ENCODE assay signal across 1 cellular context in the genomic region with DNA sequence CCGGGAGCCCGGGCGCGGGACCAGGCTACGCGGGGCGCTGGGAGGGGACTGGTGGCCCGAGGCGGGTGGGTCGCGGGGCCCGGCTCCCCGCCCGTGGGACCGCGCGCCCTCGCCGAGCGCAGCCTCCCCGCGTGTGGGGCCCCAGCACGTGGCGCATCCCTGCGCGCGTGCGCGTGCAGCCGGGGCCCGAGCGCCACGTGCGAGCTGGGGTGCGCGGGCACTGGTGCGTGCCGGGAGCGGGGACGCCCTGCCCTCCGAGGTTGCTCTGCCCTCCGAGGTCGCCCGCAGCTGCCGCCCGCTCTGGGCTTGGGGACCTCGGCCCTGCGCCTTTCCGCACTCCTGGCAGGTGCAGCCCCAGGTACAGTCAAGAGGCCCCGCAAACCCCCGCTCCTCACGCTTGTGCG.
TF ChIP-seq lines count a peak whose summit lies in the region.

No MANE protein-coding gene starts in this region.

TF ChIP-seq in HepG2, 621 proteins besides CTCF, POLR2A, EP300 and RAD21 (continued from another document and continues in another):
- TF ChIP-seq, protein P1, sequence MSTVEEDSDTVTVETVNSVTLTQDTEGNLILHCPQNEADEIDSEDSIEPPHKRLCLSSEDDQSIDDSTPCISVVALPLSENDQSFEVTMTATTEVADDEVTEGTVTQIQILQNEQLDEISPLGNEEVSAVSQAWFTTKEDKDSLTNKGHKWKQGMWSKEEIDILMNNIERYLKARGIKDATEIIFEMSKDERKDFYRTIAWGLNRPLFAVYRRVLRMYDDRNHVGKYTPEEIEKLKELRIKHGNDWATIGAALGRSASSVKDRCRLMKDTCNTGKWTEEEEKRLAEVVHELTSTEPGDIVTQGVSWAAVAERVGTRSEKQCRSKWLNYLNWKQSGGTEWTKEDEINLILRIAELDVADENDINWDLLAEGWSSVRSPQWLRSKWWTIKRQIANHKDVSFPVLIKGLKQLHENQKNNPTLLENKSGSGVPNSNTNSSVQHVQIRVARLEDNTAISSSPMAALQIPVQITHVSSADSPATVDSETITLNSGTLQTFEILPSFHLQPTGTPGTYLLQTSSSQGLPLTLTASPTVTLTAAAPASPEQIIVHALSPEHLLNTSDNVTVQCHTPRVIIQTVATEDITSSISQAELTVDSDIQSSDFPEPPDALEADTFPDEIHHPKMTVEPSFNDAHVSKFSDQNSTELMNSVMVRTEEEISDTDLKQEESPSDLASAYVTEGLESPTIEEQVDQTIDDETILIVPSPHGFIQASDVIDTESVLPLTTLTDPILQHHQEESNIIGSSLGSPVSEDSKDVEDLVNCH (CRISPR knock-in tag; IDR thresholded peaks at IDR 0.05) = 0 out of 2 replicates have a peak, but pooled peaks have one; percentile 70
- TF ChIP-seq, protein P2, sequence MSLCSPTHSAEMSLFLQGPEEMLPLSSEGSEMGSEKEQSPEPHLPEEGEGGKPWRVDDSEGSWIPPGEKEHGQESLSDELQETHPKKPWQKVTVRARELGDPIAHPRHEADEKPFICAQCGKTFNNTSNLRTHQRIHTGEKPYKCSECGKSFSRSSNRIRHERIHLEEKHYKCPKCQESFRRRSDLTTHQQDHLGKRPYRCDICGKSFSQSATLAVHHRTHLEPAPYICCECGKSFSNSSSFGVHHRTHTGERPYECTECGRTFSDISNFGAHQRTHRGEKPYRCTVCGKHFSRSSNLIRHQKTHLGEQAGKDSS (CRISPR knock-in tag; IDR thresholded peaks at IDR 0.05; ENCODE audit: borderline replicate concordance, low read depth) = peak; percentile 40; the same call in 1 of the 2 replicates
- TF ChIP-seq TOPORS (CRISPR knock-in tag; IDR thresholded peaks at IDR 0.05) (peak; percentile 84; the same call in 1 of the 2 replicates), NFKB2 (CRISPR knock-in tag; IDR thresholded peaks at IDR 0.05; ENCODE audit: borderline replicate concordance) (peak; percentile 63), MZF1 (CRISPR knock-in tag; IDR thresholded peaks at IDR 0.05; ENCODE audit: borderline replicate concordance) (no peak), BHLHE40 (IDR thresholded peaks at IDR 0.05; ENCODE audit: low read length) (peak; percentile 85), YEATS4 (CRISPR knock-in tag; IDR thresholded peaks at IDR 0.05; ENCODE audit: borderline replicate concordance) (peak; percentile 93), SMYD3 (CRISPR knock-in tag; IDR thresholded peaks at IDR 0.05) (peak; percentile 84), SNAPC2 (CRISPR knock-in tag; IDR thresholded peaks at IDR 0.05) (no peak), U2AF1 (optimal IDR thresholded peaks at IDR 0.05; ENCODE audit: low read depth, low read length) (no peak), NR2C2 (CRISPR knock-in tag; IDR thresholded peaks at IDR 0.05; ENCODE audit: borderline replicate concordance) (peak; percentile 70), BORCS8-MEF2B (CRISPR knock-in tag; IDR thresholded peaks at IDR 0.05) (peak; percentile 97), ZSCAN22 (CRISPR knock-in tag; IDR thresholded peaks at IDR 0.05) (0 out of 2 replicates have a peak, but pooled peaks have one; percentile 52), HOXA9 (CRISPR knock-in tag; IDR thresholded peaks at IDR 0.05; ENCODE audit: borderline replicate concordance) (peak; percentile 93; the same call in 1 of the 2 replicates), ZFP36L1 (CRISPR knock-in tag; IDR thresholded peaks at IDR 0.05) (0 out of 2 replicates have a peak, but pooled peaks have one; percentile 48), ZNF510 (CRISPR knock-in tag; IDR thresholded peaks at IDR 0.05; ENCODE audit: low read depth) (0 out of 2 replicates have a peak, but pooled peaks have one; percentile 46), ZNF672 (CRISPR knock-in tag; IDR thresholded peaks at IDR 0.05) (peak; percentile 89), TOE1 (CRISPR knock-in tag; IDR thresholded peaks at IDR 0.05) (peak; percentile 47; the same call in 1 of the 2 replicates), NPAS2 (CRISPR knock-in tag; IDR thresholded peaks at IDR 0.05; ENCODE audit: borderline replicate concordance) (no peak), ZNF678 (CRISPR knock-in tag; IDR thresholded peaks at IDR 0.05) (peak; percentile 92; the same call in 1 of the 2 replicates), MEIS1 (CRISPR knock-in tag; IDR thresholded peaks at IDR 0.05; ENCODE audit: borderline replicate concordance) (peak; percentile 31; the same call in 1 of the 2 replicates), ZNF558 (CRISPR knock-in tag; IDR thresholded peaks at IDR 0.05; ENCODE audit: borderline replicate concordance) (peak; percentile 37; the same call in 1 of the 2 replicates), MAF1 (CRISPR knock-in tag; IDR thresholded peaks at IDR 0.05; ENCODE audit: borderline replicate concordance) (peak; percentile 68; the same call in 1 of the 2 replicates), ARNTL (CRISPR knock-in tag; IDR thresholded peaks at IDR 0.05) (peak; percentile 50; the same call in 1 of the 2 replicates), PHF21A (CRISPR knock-in tag; IDR thresholded peaks at IDR 0.05) (no peak), FOXM1 (CRISPR knock-in tag; IDR thresholded peaks at IDR 0.05) (peak; percentile 87; the same call in 1 of the 2 replicates), GABPB1 (CRISPR knock-in tag; IDR thresholded peaks at IDR 0.05) (peak; percentile 51; the same call in 1 of the 2 replicates), TBX2 (CRISPR knock-in tag; IDR thresholded peaks at IDR 0.05; ENCODE audit: borderline replicate concordance) (no peak), ZNF615 (CRISPR knock-in tag; IDR thresholded peaks at IDR 0.05; ENCODE audit: borderline replicate concordance) (no peak), JUND (CRISPR knock-in tag; IDR thresholded peaks at IDR 0.05) (peak; percentile 41; the same call in 1 of the 2 replicates), ZNF776 (CRISPR knock-in tag; IDR thresholded peaks at IDR 0.05) (peak; percentile 95), SRY (CRISPR knock-in tag; IDR thresholded peaks at IDR 0.05) (peak; percentile 73; the same call in 1 of the 2 replicates)
- TF ChIP-seq, protein P3, sequence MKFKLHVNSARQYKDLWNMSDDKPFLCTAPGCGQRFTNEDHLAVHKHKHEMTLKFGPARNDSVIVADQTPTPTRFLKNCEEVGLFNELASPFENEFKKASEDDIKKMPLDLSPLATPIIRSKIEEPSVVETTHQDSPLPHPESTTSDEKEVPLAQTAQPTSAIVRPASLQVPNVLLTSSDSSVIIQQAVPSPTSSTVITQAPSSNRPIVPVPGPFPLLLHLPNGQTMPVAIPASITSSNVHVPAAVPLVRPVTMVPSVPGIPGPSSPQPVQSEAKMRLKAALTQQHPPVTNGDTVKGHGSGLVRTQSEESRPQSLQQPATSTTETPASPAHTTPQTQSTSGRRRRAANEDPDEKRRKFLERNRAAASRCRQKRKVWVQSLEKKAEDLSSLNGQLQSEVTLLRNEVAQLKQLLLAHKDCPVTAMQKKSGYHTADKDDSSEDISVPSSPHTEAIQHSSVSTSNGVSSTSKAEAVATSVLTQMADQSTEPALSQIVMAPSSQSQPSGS (CRISPR knock-in tag; IDR thresholded peaks at IDR 0.05) = 0 out of 2 replicates have a peak, but pooled peaks have one; percentile 25
- TF ChIP-seq, protein P4, sequence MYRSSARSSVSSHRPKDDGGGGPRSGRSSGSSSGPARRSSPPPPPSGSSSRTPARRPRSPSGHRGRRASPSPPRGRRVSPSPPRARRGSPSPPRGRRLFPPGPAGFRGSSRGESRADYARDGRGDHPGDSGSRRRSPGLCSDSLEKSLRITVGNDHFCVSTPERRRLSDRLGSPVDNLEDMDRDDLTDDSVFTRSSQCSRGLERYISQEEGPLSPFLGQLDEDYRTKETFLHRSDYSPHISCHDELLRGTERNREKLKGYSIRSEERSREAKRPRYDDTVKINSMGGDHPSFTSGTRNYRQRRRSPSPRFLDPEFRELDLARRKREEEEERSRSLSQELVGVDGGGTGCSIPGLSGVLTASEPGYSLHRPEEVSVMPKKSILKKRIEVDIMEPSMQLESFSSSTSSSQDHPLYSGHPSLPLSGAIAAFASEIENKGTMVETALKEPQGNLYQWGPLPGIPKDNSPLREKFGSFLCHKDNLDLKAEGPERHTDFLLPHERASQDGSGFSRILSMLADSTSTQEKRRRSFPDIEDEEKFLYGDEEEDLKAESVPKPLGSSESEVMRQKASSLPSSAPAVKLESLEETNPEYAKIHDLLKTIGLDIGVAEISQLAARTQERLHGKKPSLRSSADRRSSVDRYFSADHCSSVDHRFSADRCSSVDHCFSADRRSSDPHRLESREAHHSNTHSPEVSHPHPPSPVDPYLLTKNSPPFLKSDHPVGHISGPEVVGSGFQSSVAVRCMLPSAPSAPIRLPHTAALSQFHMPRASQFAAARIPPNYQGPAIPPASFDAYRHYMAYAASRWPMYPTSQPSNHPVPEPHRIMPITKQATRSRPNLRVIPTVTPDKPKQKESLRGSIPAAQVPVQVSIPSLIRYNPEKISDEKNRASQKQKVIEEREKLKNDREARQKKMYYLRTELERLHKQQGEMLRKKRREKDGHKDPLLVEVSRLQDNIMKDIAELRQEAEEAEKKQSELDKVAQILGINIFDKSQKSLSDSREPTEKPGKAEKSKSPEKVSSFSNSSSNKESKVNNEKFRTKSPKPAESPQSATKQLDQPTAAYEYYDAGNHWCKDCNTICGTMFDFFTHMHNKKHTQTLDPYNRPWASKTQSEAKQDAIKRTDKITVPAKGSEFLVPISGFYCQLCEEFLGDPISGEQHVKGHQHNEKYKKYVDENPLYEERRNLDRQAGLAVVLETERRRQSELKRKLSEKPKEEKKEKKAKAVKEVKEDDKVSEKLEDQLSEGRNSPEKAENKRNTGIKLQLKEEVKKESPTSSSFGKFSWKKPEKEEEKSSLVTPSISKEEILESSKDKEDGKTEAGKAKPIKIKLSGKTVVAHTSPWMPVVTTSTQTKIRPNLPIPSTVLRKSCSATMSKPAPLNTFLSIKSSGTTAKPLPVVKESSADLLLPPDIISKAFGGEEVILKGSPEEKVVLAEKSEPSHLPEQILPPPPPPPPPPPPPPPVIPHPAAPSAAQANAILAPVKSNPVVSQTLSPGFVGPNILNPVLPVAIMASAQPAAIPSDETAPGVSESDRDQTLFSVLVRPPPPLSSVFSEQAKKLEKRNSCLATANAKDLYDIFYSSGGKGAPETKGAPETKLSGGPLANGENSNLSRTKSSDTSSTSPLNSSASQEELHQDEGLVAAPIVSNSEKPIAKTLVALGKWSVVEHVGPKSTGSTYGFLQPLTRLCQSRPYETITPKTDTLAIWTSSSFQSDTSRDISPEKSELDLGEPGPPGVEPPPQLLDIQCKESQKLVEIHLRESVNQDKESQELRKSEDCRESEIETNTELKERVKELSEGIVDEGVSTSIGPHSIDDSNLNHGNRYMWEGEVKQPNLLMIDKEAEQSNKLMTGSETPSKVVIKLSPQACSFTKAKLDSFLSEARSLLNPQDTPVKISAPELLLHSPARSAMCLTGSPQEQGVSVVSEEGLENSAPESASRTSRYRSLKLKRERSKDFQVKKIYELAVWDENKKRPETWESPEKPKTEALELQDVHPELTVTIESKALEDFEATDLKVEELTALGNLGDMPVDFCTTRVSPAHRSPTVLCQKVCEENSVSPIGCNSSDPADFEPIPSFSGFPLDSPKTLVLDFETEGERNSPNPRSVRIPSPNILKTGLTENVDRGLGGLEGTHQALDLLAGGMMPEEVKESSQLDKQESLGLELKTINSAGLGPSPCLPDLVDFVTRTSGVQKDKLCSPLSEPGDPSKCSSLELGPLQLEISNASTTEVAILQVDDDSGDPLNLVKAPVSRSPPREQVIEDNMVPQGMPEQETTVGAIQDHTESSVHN (CRISPR knock-in tag; IDR thresholded peaks at IDR 0.05) = peak; percentile 95; the same call in 1 of the 2 replicates
- TF ChIP-seq, protein P5, sequence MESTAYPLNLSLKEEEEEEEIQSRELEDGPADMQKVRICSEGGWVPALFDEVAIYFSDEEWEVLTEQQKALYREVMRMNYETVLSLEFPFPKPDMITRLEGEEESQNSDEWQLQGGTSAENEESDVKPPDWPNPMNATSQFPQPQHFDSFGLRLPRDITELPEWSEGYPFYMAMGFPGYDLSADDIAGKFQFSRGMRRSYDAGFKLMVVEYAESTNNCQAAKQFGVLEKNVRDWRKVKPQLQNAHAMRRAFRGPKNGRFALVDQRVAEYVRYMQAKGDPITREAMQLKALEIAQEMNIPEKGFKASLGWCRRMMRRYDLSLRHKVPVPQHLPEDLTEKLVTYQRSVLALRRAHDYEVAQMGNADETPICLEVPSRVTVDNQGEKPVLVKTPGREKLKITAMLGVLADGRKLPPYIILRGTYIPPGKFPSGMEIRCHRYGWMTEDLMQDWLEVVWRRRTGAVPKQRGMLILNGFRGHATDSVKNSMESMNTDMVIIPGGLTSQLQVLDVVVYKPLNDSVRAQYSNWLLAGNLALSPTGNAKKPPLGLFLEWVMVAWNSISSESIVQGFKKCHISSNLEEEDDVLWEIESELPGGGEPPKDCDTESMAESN (CRISPR knock-in tag; conservative IDR thresholded peaks at IDR 0.05) = peak; percentile 81
- TF ChIP-seq, protein P6, sequence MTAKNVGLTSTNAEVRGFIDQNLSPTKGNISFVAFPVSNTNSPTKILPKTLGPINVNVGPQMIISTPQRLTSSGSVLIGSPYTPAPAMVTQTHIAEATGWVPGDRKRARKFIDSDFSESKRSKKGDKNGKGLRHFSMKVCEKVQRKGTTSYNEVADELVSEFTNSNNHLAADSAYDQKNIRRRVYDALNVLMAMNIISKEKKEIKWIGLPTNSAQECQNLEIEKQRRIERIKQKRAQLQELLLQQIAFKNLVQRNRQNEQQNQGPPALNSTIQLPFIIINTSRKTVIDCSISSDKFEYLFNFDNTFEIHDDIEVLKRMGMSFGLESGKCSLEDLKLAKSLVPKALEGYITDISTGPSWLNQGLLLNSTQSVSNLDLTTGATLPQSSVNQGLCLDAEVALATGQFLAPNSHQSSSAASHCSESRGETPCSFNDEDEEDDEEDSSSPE (CRISPR knock-in tag; IDR thresholded peaks at IDR 0.05) = peak; percentile 86
- TF ChIP-seq, protein P7, sequence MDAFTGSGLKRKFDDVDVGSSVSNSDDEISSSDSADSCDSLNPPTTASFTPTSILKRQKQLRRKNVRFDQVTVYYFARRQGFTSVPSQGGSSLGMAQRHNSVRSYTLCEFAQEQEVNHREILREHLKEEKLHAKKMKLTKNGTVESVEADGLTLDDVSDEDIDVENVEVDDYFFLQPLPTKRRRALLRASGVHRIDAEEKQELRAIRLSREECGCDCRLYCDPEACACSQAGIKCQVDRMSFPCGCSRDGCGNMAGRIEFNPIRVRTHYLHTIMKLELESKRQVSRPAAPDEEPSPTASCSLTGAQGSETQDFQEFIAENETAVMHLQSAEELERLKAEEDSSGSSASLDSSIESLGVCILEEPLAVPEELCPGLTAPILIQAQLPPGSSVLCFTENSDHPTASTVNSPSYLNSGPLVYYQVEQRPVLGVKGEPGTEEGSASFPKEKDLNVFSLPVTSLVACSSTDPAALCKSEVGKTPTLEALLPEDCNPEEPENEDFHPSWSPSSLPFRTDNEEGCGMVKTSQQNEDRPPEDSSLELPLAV (CRISPR knock-in tag; conservative IDR thresholded peaks at IDR 0.05; ENCODE audit: low read depth) = peak; percentile 81; the same call in 1 of the 2 replicates
- TF ChIP-seq, protein P8, sequence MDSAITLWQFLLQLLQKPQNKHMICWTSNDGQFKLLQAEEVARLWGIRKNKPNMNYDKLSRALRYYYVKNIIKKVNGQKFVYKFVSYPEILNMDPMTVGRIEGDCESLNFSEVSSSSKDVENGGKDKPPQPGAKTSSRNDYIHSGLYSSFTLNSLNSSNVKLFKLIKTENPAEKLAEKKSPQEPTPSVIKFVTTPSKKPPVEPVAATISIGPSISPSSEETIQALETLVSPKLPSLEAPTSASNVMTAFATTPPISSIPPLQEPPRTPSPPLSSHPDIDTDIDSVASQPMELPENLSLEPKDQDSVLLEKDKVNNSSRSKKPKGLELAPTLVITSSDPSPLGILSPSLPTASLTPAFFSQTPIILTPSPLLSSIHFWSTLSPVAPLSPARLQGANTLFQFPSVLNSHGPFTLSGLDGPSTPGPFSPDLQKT (CRISPR knock-in tag; IDR thresholded peaks at IDR 0.05; ENCODE audit: borderline replicate concordance) = peak; percentile 52; the same call in 1 of the 2 replicates
- TF ChIP-seq, protein P9, sequence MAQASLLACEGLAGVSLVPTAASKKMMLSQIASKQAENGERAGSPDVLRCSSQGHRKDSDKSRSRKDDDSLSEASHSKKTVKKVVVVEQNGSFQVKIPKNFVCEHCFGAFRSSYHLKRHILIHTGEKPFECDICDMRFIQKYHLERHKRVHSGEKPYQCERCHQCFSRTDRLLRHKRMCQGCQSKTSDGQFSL (CRISPR knock-in tag; IDR thresholded peaks at IDR 0.05) = peak; percentile 17; the same call in 1 of the 2 replicates
